ENCODE assay signal across 25 cellular contexts in genomic region chr17:9343513-9343912, GRCh38.
A peak's percentile ranks its signal among the peaks of the same experiment; 100 is the strongest.
DNase-seq lines count a peak whose midpoint lies in the region; TF ChIP-seq lines count a peak whose summit lies in the region.
"Had no signal": no experiment of that assay in that cellular context is flagged by ENCODE, and none has a peak within 500 bp of the region (broad histone marks: within the 10 kb centered on the region; RNA-seq: fewer than 3 reads in every experiment).

No MANE protein-coding gene starts in this region.

- H3K9ac ChIP-seq in NT2/D1 (ENCODE audit: insufficient read length, low read depth) (no peak overlapping the region), neural cell (ENCODE audit: low read length) (no peak overlapping the region)

- TF ChIP-seq CTCF in hepatocyte (IDR thresholded peaks at IDR 0.05; ENCODE audit: poor library complexity) = no peak
- no peak for TF ChIP-seq CTCF in neural cell (IDR thresholded peaks at IDR 0.05; ENCODE audit: poor library complexity, severe bottlenecking)
- no peak for TF ChIP-seq CTCF in HFFc6 (IDR thresholded peaks at IDR 0.05)

- TF ChIP-seq RAD21 in neural cell (conservative IDR thresholded peaks at IDR 0.05) = no peak

- H3K27me3 Mint-ChIP-seq in HFFc6 (ENCODE audit: insufficient read depth) = peaks cover 2% of the 10 kb centered on the region
- H3K27me3 Mint-ChIP-seq: activated B cell treated with CpG ODN at 0.5 μM for 24 hours; activated CD4-positive, alpha-beta memory T cell treated with anti-CD3 and anti-CD28 coated beads for 36 hours; IgD-negative memory B cell had no signal

- H3K4me3 Mint-ChIP-seq in HFFc6 = no peak overlapping the region
- H3K4me3 Mint-ChIP-seq: activated B cell treated with CpG ODN at 0.5 μM for 24 hours; activated CD4-positive, alpha-beta memory T cell treated with anti-CD3 and anti-CD28 coated beads for 36 hours; IgD-negative memory B cell had no signal

- no peaks in the 10 kb centered on the region for H3K4me1 Mint-ChIP-seq in HFFc6 (ENCODE audit: low read depth)
- H3K4me1 Mint-ChIP-seq: activated B cell treated with CpG ODN at 0.5 μM for 24 hours had no signal

- H3K4me1 ChIP-seq in NT2/D1 (ENCODE audit: insufficient read depth, insufficient read length) (peaks cover 2% of the 10 kb centered on the region), hepatocyte (ENCODE audit: insufficient read depth) (no peaks in the 10 kb centered on the region)
- H3K4me1 ChIP-seq: BE2C, Caco-2, foreskin keratinocyte had no signal

- H3K36me3 ChIP-seq in NT2/D1 (ENCODE audit: insufficient read depth, insufficient read length, low read length) = no peaks in the 10 kb centered on the region
- H3K36me3 ChIP-seq in hepatocyte (replicated peaks; ENCODE audit: insufficient read depth, low read depth) = no peaks in the 10 kb centered on the region
- H3K36me3 ChIP-seq in neural cell (ENCODE audit: insufficient read depth, low read length) = no peaks in the 10 kb centered on the region
- H3K36me3 ChIP-seq: adrenal gland, BE2C, neutrophil had no signal

- WGBS in hepatocyte (ENCODE audit: low lambda C conversion rate, missing lambda C conversion rate) = 41% methylated on average over 5 of the region's 5 CpGs

- no peaks in the 10 kb centered on the region for H3F3A ChIP-seq in neural cell (ENCODE audit: insufficient read depth, low read length, poor library complexity, severe bottlenecking)

- TF ChIP-seq EP300 in neural cell (conservative IDR thresholded peaks at IDR 0.05; ENCODE audit: poor library complexity, severe bottlenecking) = no peak

- H3K27ac ChIP-seq in hepatocyte (no peak overlapping the region), neural cell (ENCODE audit: low read length) (peak overlapping the region; percentile 59)
- H3K27ac ChIP-seq: adrenal gland, epithelial cell of prostate, foreskin keratinocyte, HL-60, neutrophil had no signal

- H3K9me2 ChIP-seq in hepatocyte (replicated peaks; ENCODE audit: insufficient read depth) (no peaks in the 10 kb centered on the region), neural cell (ENCODE audit: insufficient read depth, low read length) (no peaks in the 10 kb centered on the region)

- H3K9me3 Mint-ChIP-seq in HFFc6 = no peaks in the 10 kb centered on the region
- H3K9me3 Mint-ChIP-seq: activated B cell treated with CpG ODN at 0.5 μM for 24 hours; activated CD4-positive, alpha-beta memory T cell treated with anti-CD3 and anti-CD28 coated beads for 36 hours; IgD-negative memory B cell had no signal

- H3K27me3 ChIP-seq in NT2/D1 (ENCODE audit: insufficient read depth, insufficient read length) = no peaks in the 10 kb centered on the region
- H3K27me3 ChIP-seq in hepatocyte = no peaks in the 10 kb centered on the region
- H3K27me3 ChIP-seq in neural cell (ENCODE audit: insufficient read depth, low read depth, low read length) = no peaks in the 10 kb centered on the region
- H3K27me3 ChIP-seq: adrenal gland, BE2C, foreskin keratinocyte, neutrophil had no signal

- no peaks in the 10 kb centered on the region for H3K79me2 ChIP-seq in hepatocyte
- no peaks in the 10 kb centered on the region for H3K79me2 ChIP-seq in neural cell (replicated peaks; ENCODE audit: insufficient read depth, low read length)

- DNase-seq in NCI-H2227 (lab: John Stamatoyannopoulos, UW; ENCODE audit: unreplicated experiment) (peak; percentile 18), NCI-H2227 treated with DMSO at 0.1 percent for 48 hours (lab: John Stamatoyannopoulos, UW) (no peak), NT2/D1 (ENCODE audit: low read depth, low spot score) (peak; percentile 38), hepatocyte (ENCODE audit: low spot score) (peak; percentile 47), HFFc6 (no peak), NCI-H2081 (lab: John Stamatoyannopoulos, UW) (no peak), activated T-cell treated with anti-CD3 and anti-CD28 coated beads for 4 hours (no peak)
- DNase-seq: 8988T; activated B cell treated with CpG ODN at 0.5 μM for 24 hours; activated CD4-positive, alpha-beta memory T cell treated with anti-CD3 and anti-CD28 coated beads for 36 hours; adrenal gland; BE2C; Caco-2; foreskin keratinocyte; hypothalamus; mucosa of descending colon; NCI-H1436 treated with DMSO at 0.1 percent for 48 hours; NCI-H2171 treated with DMSO at 0.1 percent for 48 hours; PC-3; stimulated activated CD4-positive, alpha-beta T cell treated with anti-CD3 and anti-CD28 coated beads, Interleukin-12 subunit alpha, Interleukin-12 subunit beta, amount 100 ng/mL, for 4 hours had no signal

- H3K27ac Mint-ChIP-seq in HFFc6 = no peak overlapping the region
- H3K27ac Mint-ChIP-seq: activated B cell treated with CpG ODN at 0.5 μM for 24 hours; activated CD4-positive, alpha-beta memory T cell treated with anti-CD3 and anti-CD28 coated beads for 36 hours had no signal

- H2AFZ ChIP-seq in hepatocyte (no peak overlapping the region), neural cell (ENCODE audit: low read depth, low read length) (no peak overlapping the region)

- H3K9me3 ChIP-seq in NT2/D1 (ENCODE audit: insufficient read depth, low read length) (no peaks in the 10 kb centered on the region), hepatocyte (ENCODE audit: low read depth) (no peaks in the 10 kb centered on the region), neural cell (ENCODE audit: low read length) (no peaks in the 10 kb centered on the region)
- H3K9me3 ChIP-seq: adrenal gland, BE2C, Caco-2, mucosa of descending colon, neutrophil had no signal

- H3K4me2 ChIP-seq in hepatocyte = no peak overlapping the region
- H3K4me2 ChIP-seq in neural cell (ENCODE audit: low read length) = no peak overlapping the region

- H4K20me1 ChIP-seq in hepatocyte (ENCODE audit: insufficient read depth, poor library complexity, severe bottlenecking) = no peaks in the 10 kb centered on the region
- H4K20me1 ChIP-seq in neural cell (ENCODE audit: insufficient read depth) = no peaks in the 10 kb centered on the region

- H3K36me3 Mint-ChIP-seq in HFFc6 (ENCODE audit: low read depth) = no peaks in the 10 kb centered on the region

- H3K4me3 ChIP-seq in NT2/D1 (ENCODE audit: insufficient read length, low read depth) (no peak overlapping the region), hepatocyte (no peak overlapping the region), neural cell (ENCODE audit: low read length) (peak overlapping the region; percentile 39)
- H3K4me3 ChIP-seq: adrenal gland, mucosa of descending colon had no signal

TF ChIP-seq in neural cell, 6 proteins besides CTCF, POLR2A, EP300 and RAD21:
- TF ChIP-seq TAF1 (IDR thresholded peaks at IDR 0.05; ENCODE audit: low read depth) (no peak), MXI1 (conservative IDR thresholded peaks at IDR 0.05; ENCODE audit: poor library complexity, severe bottlenecking) (no peak), REST (IDR thresholded peaks at IDR 0.05; ENCODE audit: borderline replicate concordance) (no peak), SMC3 (conservative IDR thresholded peaks at IDR 0.05; ENCODE audit: poor library complexity) (no peak), POLR2AphosphoS5 (IDR thresholded peaks at IDR 0.05) (no peak), EZH2 (IDR thresholded peaks at IDR 0.05; ENCODE audit: borderline replicate concordance, insufficient read depth, low read length, poor library complexity, severe bottlenecking) (no peak)

Comparison
In these comparisons a context has a peak if more than half of its experiments do, and no peak if none do; other contexts are left out.
1. DNase-seq: peak in NCI-H2227 (single experiment), NT2/D1 (single experiment) and hepatocyte (single experiment); none in NCI-H2227 treated with DMSO at 0.1 percent for 48 hours (single experiment), HFFc6 (single experiment), NCI-H2081 (0 of 2) and activated T-cell treated with anti-CD3 and anti-CD28 coated beads for 4 hours (single experiment).